11 cellular contexts compared by ENCODE assay signal in the genomic region with DNA sequence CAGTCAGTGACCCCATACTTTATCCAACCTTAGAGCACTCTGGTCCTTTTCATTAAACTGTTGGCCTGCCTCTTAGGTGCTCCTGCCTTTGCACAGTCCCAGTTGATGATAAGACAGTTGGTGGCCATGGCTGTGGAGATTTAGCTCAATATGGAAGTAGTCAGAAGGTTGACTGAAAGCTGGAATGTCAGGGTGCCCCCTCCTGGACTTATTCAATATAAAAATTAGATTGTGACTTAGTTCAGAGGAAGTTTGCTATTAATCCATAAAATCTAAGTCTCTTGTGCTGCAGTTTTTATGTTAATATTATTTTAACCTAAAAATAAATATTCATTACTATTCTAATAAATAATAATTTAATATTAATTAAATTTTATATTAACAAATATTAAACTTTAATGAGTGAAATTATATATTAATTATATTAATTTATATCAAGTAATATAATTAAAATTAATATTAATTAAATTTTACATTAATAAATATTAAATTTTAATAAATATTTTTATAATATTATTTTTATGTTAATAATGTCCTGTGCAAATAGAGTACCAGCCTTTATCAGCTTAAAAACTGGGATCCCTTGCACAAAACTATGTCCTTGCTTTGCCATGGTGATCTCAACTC.
DNase-seq lines count a peak whose midpoint lies in the region; ATAC-seq and TF ChIP-seq lines count a peak whose summit lies in the region.
"Had no signal": no experiment of that assay in that cellular context is flagged by ENCODE, and none has a peak within 500 bp of the region (broad histone marks: within the 10 kb centered on the region; RNA-seq: fewer than 3 reads in every experiment).

No MANE protein-coding gene starts in this region.

- H4K20me1 ChIP-seq in IMR-90 (ENCODE audit: insufficient read depth, low read length): no peaks in the 10 kb centered on the region

- H3K14ac ChIP-seq in IMR-90 (replicated peaks; ENCODE audit: low read depth, low read length): no peak overlapping the region

- no peaks in the 10 kb centered on the region for H3K9me3 ChIP-seq in IMR-90 (ENCODE audit: control insufficient read depth, insufficient read depth, low read length)
- H3K9me3 ChIP-seq: adrenal gland had no signal

- no peaks in the 10 kb centered on the region for H3K9me1 ChIP-seq in IMR-90 (ENCODE audit: insufficient read depth, low read length)

- H3K36me3 Mint-ChIP-seq in Calu3 (ENCODE audit: insufficient read depth, unreplicated experiment): peaks cover 8% of the 10 kb centered on the region
- H3K36me3 Mint-ChIP-seq: memory B cell had no signal

- ATAC-seq in IMR-90 (ENCODE audit: low read depth): no peak
- ATAC-seq in HG02798 (IDR thresholded peaks at IDR 0.05; ENCODE audit: poor library complexity, unreplicated experiment): no peak
- ATAC-seq in HG03565 (IDR thresholded peaks at IDR 0.05; ENCODE audit: unreplicated experiment): no peak
- ATAC-seq: T-helper 17 cell had no signal

- H3K36me3 ChIP-seq in IMR-90 (ENCODE audit: control insufficient read depth, insufficient read depth, low read length): no peaks in the 10 kb centered on the region
- H3K36me3 ChIP-seq: adrenal gland had no signal

- no peaks in the 10 kb centered on the region for H3K9me3 Mint-ChIP-seq in Calu3 (ENCODE audit: low read depth, unreplicated experiment)
- H3K9me3 Mint-ChIP-seq: memory B cell had no signal

- H3K4me3 ChIP-seq in IMR-90 (ENCODE audit: insufficient read depth, low read depth, low read length): no peak overlapping the region
- H3K4me3 ChIP-seq: adrenal gland had no signal

- H4K91ac ChIP-seq in IMR-90 (ENCODE audit: insufficient read depth, low read depth, low read length): no peak overlapping the region

- BruUV-seq in Calu3 (replicated peaks; lab: Mats Ljungman, UMichigan) (no TSS peak), IMR-90 (replicated peaks; lab: Mats Ljungman, UMichigan) (no TSS peak)

- DNase-seq in Calu3 (peak; percentile 4), IMR-90 (peak; percentile 18), SW480 (ENCODE audit: low spot score) (peak; percentile 7), left kidney (ENCODE audit: low read depth, low spot score) (peak; percentile 28), cerebellar nuclear complex (lab: John Stamatoyannopoulos, UW) (no peak)
- DNase-seq in activated naive CD4-positive, alpha-beta T cell (lab: John Stamatoyannopoulos, UW): no peak
- DNase-seq: T-helper 17 cell had no signal

- H2BK15ac ChIP-seq in IMR-90 (ENCODE audit: low read depth, low read length): no peak overlapping the region

- H2BK5ac ChIP-seq in IMR-90 (ENCODE audit: low read depth, low read length, poor library complexity, severe bottlenecking): no peak overlapping the region

- no peak overlapping the region for H3K4ac ChIP-seq in IMR-90 (ENCODE audit: low read depth, low read length)

- no peak overlapping the region for H4K5ac ChIP-seq in IMR-90 (ENCODE audit: low read depth, low read length)

- no peak overlapping the region for H3K27ac ChIP-seq in IMR-90 (ENCODE audit: insufficient read depth, low read length)
- H3K27ac ChIP-seq: adrenal gland had no signal

- no peaks in the 10 kb centered on the region for H3K79me1 ChIP-seq in IMR-90 (ENCODE audit: low read depth in 1 of 2, low read length in 2 of 2)

- TF ChIP-seq CTCF in Calu3 (IDR thresholded peaks at IDR 0.05; ENCODE audit: unreplicated experiment) (no peak), IMR-90 (conservative IDR thresholded peaks at IDR 0.05; ENCODE audit: low read depth, low read length) (peak; percentile 35)

- no peak overlapping the region for H2BK120ac ChIP-seq in IMR-90 (ENCODE audit: low read depth, low read length)

- H2BK20ac ChIP-seq in IMR-90 (ENCODE audit: low read depth, low read length): no peak overlapping the region

- H3K4me1 ChIP-seq in IMR-90 (ENCODE audit: control insufficient read depth, insufficient read depth, low read length): no peaks in the 10 kb centered on the region

- CTCF ChIA-PET in Calu3 (lab: Charles Lee) (interaction anchor here (1.0 kb wide), 1 partner anchor 141 kb away, joined by 14 read pairs; no protein-coding TSS in a partner anchor), IMR-90 (lab: Yijun Ruan, JAX) (no interaction called here)

- H3K9ac ChIP-seq in IMR-90 (ENCODE audit: low read depth, low read length): no peak overlapping the region

- no peak for TF ChIP-seq POLR2A in IMR-90 (IDR thresholded peaks at IDR 0.05; ENCODE audit: low read depth, low read length)

- in situ Hi-C loops in IMR-90 (cut with MboI; ENCODE audit: low sequenced_read_pairs): no loop called here

- H2AFZ ChIP-seq in IMR-90 (replicated peaks; ENCODE audit: low read length, poor library complexity): no peak overlapping the region

- no peak overlapping the region for H3K4me2 ChIP-seq in IMR-90 (ENCODE audit: low read depth, low read length)

- no peak overlapping the region for H3K4me3 Mint-ChIP-seq in Calu3 (ENCODE audit: low read depth, unreplicated experiment)
- H3K4me3 Mint-ChIP-seq: memory B cell, T-helper 17 cell had no signal

- no peak overlapping the region for H4K8ac ChIP-seq in IMR-90 (ENCODE audit: low read depth in 2 of 2, low read length in 2 of 2)

- no peak overlapping the region for H3K23ac ChIP-seq in IMR-90 (ENCODE audit: low read depth, low read length)

- no peak overlapping the region for H3K27ac Mint-ChIP-seq in Calu3 (ENCODE audit: unreplicated experiment)
- H3K27ac Mint-ChIP-seq: memory B cell, T-helper 17 cell had no signal

- peaks cover 18% of the 10 kb centered on the region for H3K4me1 Mint-ChIP-seq in Calu3 (ENCODE audit: low read depth, unreplicated experiment)
- H3K4me1 Mint-ChIP-seq: memory B cell, T-helper 17 cell had no signal

- H3K27me3 ChIP-seq in IMR-90 (ENCODE audit: control insufficient read depth, insufficient read depth, low read length): no peaks in the 10 kb centered on the region
- H3K27me3 ChIP-seq: adrenal gland had no signal

- no peak overlapping the region; the same call in 1 of the 2 replicates for H2AK5ac ChIP-seq in IMR-90 (ENCODE audit: low read depth, low read length)

- TF ChIP-seq RAD21 in IMR-90 (IDR thresholded peaks at IDR 0.05; ENCODE audit: low read length): peak; percentile 51

- H3K27me3 Mint-ChIP-seq in Calu3 (ENCODE audit: unreplicated experiment): no peaks in the 10 kb centered on the region
- H3K27me3 Mint-ChIP-seq: memory B cell had no signal

- no peak overlapping the region for H2AK9ac ChIP-seq in IMR-90 (replicated peaks; ENCODE audit: low read depth, low read length, poor library complexity)

- dilution Hi-C loops in IMR-90 (cut with HindIII; ENCODE audit: low sequenced_read_pairs, unreplicated experiment): no loop called here

- intact Hi-C loops in Calu3 (cut with micrococcal nuclease; ENCODE audit: unreplicated experiment): loop anchor here (1.0 to 10.0 kb wide), 2 partner anchors 61 to 141 kb away; no protein-coding TSS in a partner anchor
- intact Hi-C loops in IMR-90 (cut with micrococcal nuclease): no loop called here

- no peak overlapping the region for H3K56ac ChIP-seq in IMR-90 (ENCODE audit: extremely low read depth, insufficient read depth, low read length)

- POLR2A ChIA-PET in IMR-90 (lab: Charles Lee; ENCODE audit: unreplicated experiment): no interaction called here

- no peak overlapping the region for H3K18ac ChIP-seq in IMR-90 (ENCODE audit: low read depth, low read length)

TF ChIP-seq in IMR-90, 13 proteins besides CTCF, POLR2A, EP300 and RAD21:
- TF ChIP-seq ELK1 (IDR thresholded peaks at IDR 0.05; ENCODE audit: borderline replicate concordance, low read depth, low read length): no peak
- peak; percentile 32 for TF ChIP-seq SMC3 (IDR thresholded peaks at IDR 0.05; ENCODE audit: low read depth, low read length)

Comparison
In these comparisons a context has a peak if more than half of its experiments do, and no peak if none do; other contexts are left out.
1. DNase-seq: peak in Calu3 (single experiment), IMR-90 (single experiment), SW480 (single experiment) and left kidney (single experiment); none in cerebellar nuclear complex (0 of 2) and activated naive CD4-positive, alpha-beta T cell (0 of 4).